ENCODE assay signal across 16 cellular contexts in genomic region chr5:82159014-82159413, GRCh38.
DNase-seq lines count a peak whose midpoint lies in the region; ATAC-seq and TF ChIP-seq lines count a peak whose summit lies in the region.
"Had no signal": no experiment of that assay in that cellular context is flagged by ENCODE, and none has a peak within 500 bp of the region (broad histone marks: within the 10 kb centered on the region; RNA-seq: fewer than 3 reads in every experiment).

No MANE protein-coding gene starts in this region.

- H3K4me1 Mint-ChIP-seq in activated T-cell treated with anti-CD3 and anti-CD28 coated beads, Interleukin-2, amount 50 U/mL, for 4 hours (ENCODE audit: low read depth), result no peaks in the 10 kb centered on the region

- H2BK20ac ChIP-seq in IMR-90 (ENCODE audit: low read depth, low read length), result no peak overlapping the region

- H3K18ac ChIP-seq in IMR-90 (ENCODE audit: low read depth, low read length), result no peak overlapping the region

- no peak overlapping the region for H4K8ac ChIP-seq in IMR-90 (ENCODE audit: low read depth in 2 of 2, low read length in 2 of 2)

- CTCF ChIA-PET in IMR-90 (lab: Yijun Ruan, JAX), result no interaction called here

- no peaks in the 10 kb centered on the region for H3K9me3 ChIP-seq in IMR-90 (ENCODE audit: control insufficient read depth, insufficient read depth, low read length)
- H3K9me3 ChIP-seq: neutrophil had no signal

- H3K56ac ChIP-seq in IMR-90 (ENCODE audit: extremely low read depth, insufficient read depth, low read length), result no peak overlapping the region

- H3K27ac ChIP-seq in ACC112 (ENCODE audit: low read depth, low read length) (peak overlapping the region; percentile 42), IMR-90 (ENCODE audit: insufficient read depth, low read length) (no peak overlapping the region)
- H3K27ac ChIP-seq: neutrophil, WERI-Rb-1 had no signal

- no peak overlapping the region for H2BK120ac ChIP-seq in IMR-90 (ENCODE audit: low read depth, low read length)

- no peak overlapping the region for H2BK15ac ChIP-seq in IMR-90 (ENCODE audit: low read depth, low read length)

- H3K9ac ChIP-seq in IMR-90 (ENCODE audit: low read depth, low read length), result no peak overlapping the region

- no peak overlapping the region for H2AK9ac ChIP-seq in IMR-90 (replicated peaks; ENCODE audit: low read depth, low read length, poor library complexity)

- H4K91ac ChIP-seq in IMR-90 (ENCODE audit: insufficient read depth, low read depth, low read length), result no peak overlapping the region

- H3K27me3 Mint-ChIP-seq in activated T-cell treated with anti-CD3 and anti-CD28 coated beads, Interleukin-2, amount 50 U/mL, for 4 hours (ENCODE audit: low read depth), result no peaks in the 10 kb centered on the region

- H3K79me2 ChIP-seq in ACC112 (ENCODE audit: control insufficient read depth, insufficient read depth, low read length, unreplicated experiment), result no peaks in the 10 kb centered on the region

- DNase-seq in IMR-90, result peak; percentile 65
- peak; percentile 70 for DNase-seq in astrocyte of the spinal cord (ENCODE audit: low read depth, low spot score)
- peak; percentile 76 for DNase-seq in glomerular visceral epithelial cell (ENCODE audit: extremely low spot score)
- no peak for DNase-seq in activated T-cell treated with anti-CD3 and anti-CD28 coated beads, Interleukin-2, amount 50 U/mL, for 4 hours
- no peak for DNase-seq in mesenteric fat pad (ENCODE audit: low spot score)
- DNase-seq in NCI-H748 treated with DMSO at 0.1 percent for 48 hours (lab: John Stamatoyannopoulos, UW), result no peak
- DNase-seq in NCI-H524 treated with DMSO at 0.1 percent for 48 hours (lab: John Stamatoyannopoulos, UW), result no peak
- DNase-seq: activated naive CD4-positive, alpha-beta T cell; central memory CD4-positive, alpha-beta T cell; erythroblast; mesendoderm; NCI-H2107; NK-92 treated with Interleukin-12 subunit alpha and Interleukin-12 subunit beta, amount 100 ng/mL, for 24 hours; WERI-Rb-1 had no signal

- no peaks in the 10 kb centered on the region for H3K9me1 ChIP-seq in IMR-90 (ENCODE audit: insufficient read depth, low read length)

- no peak overlapping the region for H3K23ac ChIP-seq in IMR-90 (ENCODE audit: low read depth, low read length)

- H3K36me3 ChIP-seq in ACC112 (ENCODE audit: insufficient read depth, low read length), result no peaks in the 10 kb centered on the region
- H3K36me3 ChIP-seq in IMR-90 (ENCODE audit: control insufficient read depth, insufficient read depth, low read length), result no peaks in the 10 kb centered on the region
- H3K36me3 ChIP-seq: neutrophil, WERI-Rb-1 had no signal

- no peak for TF ChIP-seq RAD21 in IMR-90 (IDR thresholded peaks at IDR 0.05; ENCODE audit: low read length)

- no peaks in the 10 kb centered on the region for H4K20me1 ChIP-seq in IMR-90 (ENCODE audit: insufficient read depth, low read length)

- H3K4me1 ChIP-seq in ACC112 (ENCODE audit: control insufficient read depth, insufficient read depth, low read length, unreplicated experiment) (peaks cover 21% of the 10 kb centered on the region), IMR-90 (ENCODE audit: control insufficient read depth, insufficient read depth, low read length) (no peaks in the 10 kb centered on the region; the same call in 1 of the 2 replicates)

- H3K27me3 ChIP-seq in ACC112 (ENCODE audit: insufficient read depth, low read length), result no peaks in the 10 kb centered on the region
- H3K27me3 ChIP-seq in IMR-90 (ENCODE audit: control insufficient read depth, insufficient read depth, low read length), result no peaks in the 10 kb centered on the region
- H3K27me3 ChIP-seq: neutrophil had no signal

- dilution Hi-C loops in IMR-90 (cut with HindIII; ENCODE audit: low sequenced_read_pairs, unreplicated experiment), result no loop called here

- no peak overlapping the region for H2AFZ ChIP-seq in ACC112 (ENCODE audit: low read length, unreplicated experiment)
- H2AFZ ChIP-seq in IMR-90 (replicated peaks; ENCODE audit: low read length, poor library complexity), result no peak overlapping the region

- no peak overlapping the region for H4K5ac ChIP-seq in IMR-90 (ENCODE audit: low read depth, low read length)

- no peak overlapping the region for H3K4me3 Mint-ChIP-seq in activated T-cell treated with anti-CD3 and anti-CD28 coated beads, Interleukin-2, amount 50 U/mL, for 4 hours

- TF ChIP-seq POLR2A in IMR-90 (IDR thresholded peaks at IDR 0.05; ENCODE audit: low read depth, low read length), result no peak

- H3K4me3 ChIP-seq in ACC112 (ENCODE audit: low read depth, low read length) (no peak overlapping the region), IMR-90 (ENCODE audit: insufficient read depth, low read depth, low read length) (no peak overlapping the region), astrocyte of the spinal cord (ENCODE audit: low read depth, low read length) (no peak overlapping the region)

- TF ChIP-seq CTCF in IMR-90 (conservative IDR thresholded peaks at IDR 0.05; ENCODE audit: low read depth, low read length) (no peak), astrocyte of the spinal cord (IDR thresholded peaks at IDR 0.05; ENCODE audit: low read depth, low read length) (no peak)

- H3K4ac ChIP-seq in IMR-90 (ENCODE audit: low read depth, low read length), result no peak overlapping the region

- POLR2A ChIA-PET in IMR-90 (lab: Charles Lee; ENCODE audit: unreplicated experiment), result no interaction called here

- no peak overlapping the region for H2AK5ac ChIP-seq in IMR-90 (ENCODE audit: low read depth, low read length)

- no peak overlapping the region for H2BK5ac ChIP-seq in IMR-90 (ENCODE audit: low read depth, low read length, poor library complexity, severe bottlenecking)

- no peaks in the 10 kb centered on the region for H3K79me1 ChIP-seq in IMR-90 (ENCODE audit: low read depth in 1 of 2, low read length in 2 of 2)

- intact Hi-C loops in IMR-90 (cut with micrococcal nuclease), result no loop called here

- no peak overlapping the region for H3K14ac ChIP-seq in IMR-90 (replicated peaks; ENCODE audit: low read depth, low read length)

- H3K9me3 Mint-ChIP-seq in activated T-cell treated with anti-CD3 and anti-CD28 coated beads, Interleukin-2, amount 50 U/mL, for 4 hours, result no peaks in the 10 kb centered on the region

- no peaks in the 10 kb centered on the region for H3K36me3 Mint-ChIP-seq in activated T-cell treated with anti-CD3 and anti-CD28 coated beads, Interleukin-2, amount 50 U/mL, for 4 hours (ENCODE audit: insufficient read depth)

- in situ Hi-C loops in IMR-90 (cut with MboI; ENCODE audit: low sequenced_read_pairs), result loop anchor here (25.0 kb wide), 2 partner anchors 397 to 647 kb away; partner anchors contain the start of gene SSBP2
- in situ Hi-C loops in astrocyte of the spinal cord (cut with HindIII; ENCODE audit: low sequenced_read_pairs), result no loop called here

- no peak overlapping the region for H3K4me2 ChIP-seq in IMR-90 (ENCODE audit: low read depth, low read length)

- no TSS peak for BruUV-seq in IMR-90 (replicated peaks; lab: Mats Ljungman, UMichigan)

- WGBS in IMR-90 (ENCODE audit: extremely low coverage in 2 of 2, insufficient read length in 1 of 2), 2 experiments, result no CpG with 5 or more reads among the region's 1 CpG

- 0 out of 2 replicates have a peak, but pooled peaks have one; percentile 42 for ATAC-seq in IMR-90 (ENCODE audit: low read depth)
- ATAC-seq in activated T-cell treated with anti-CD3 and anti-CD28 coated beads, Interleukin-2, amount 50 U/mL, for 4 hours, result no peak

TF ChIP-seq in IMR-90, 13 proteins besides CTCF, POLR2A, EP300 and RAD21:
- TF ChIP-seq CEBPB (IDR thresholded peaks at IDR 0.05; ENCODE audit: low read depth, low read length), result peak; percentile 82
- TF ChIP-seq MAFK (IDR thresholded peaks at IDR 0.05; ENCODE audit: low read depth, low read length), result no peak
- 0 out of 2 replicates have a peak, but pooled peaks have one; percentile 20 for TF ChIP-seq FOS (IDR thresholded peaks at IDR 0.05; ENCODE audit: low read depth, low read length)

Comparison
In these comparisons a context has a peak if more than half of its experiments do, and no peak if none do; other contexts are left out.
1. DNase-seq: peak in IMR-90 (single experiment), astrocyte of the spinal cord (single experiment) and glomerular visceral epithelial cell (single experiment); none in activated T-cell treated with anti-CD3 and anti-CD28 coated beads, Interleukin-2, amount 50 U/mL, for 4 hours (single experiment), mesenteric fat pad (single experiment), NCI-H748 treated with DMSO at 0.1 percent for 48 hours (single experiment) and NCI-H524 treated with DMSO at 0.1 percent for 48 hours (single experiment).